Comparison of ENCODE assay signal across 25 cellular contexts in genomic region chr1:197683280-197683679, GRCh38.
"Had no signal": no experiment of that assay in that cellular context is flagged by ENCODE, and none has a peak within 500 bp of the region (broad histone marks: within the 10 kb centered on the region; RNA-seq: fewer than 3 reads in every experiment).

No MANE protein-coding gene starts in this region.

- DNase-seq: activated CD4-positive, alpha-beta T cell treated with anti-CD3 and anti-CD28 coated beads for 4 hours; activated CD8-positive, alpha-beta memory T cell treated with anti-CD3 and anti-CD28 coated beads, Interleukin-2, amount 50 U/mL, for 48 hours; activated CD8-positive, alpha-beta T cell treated with anti-CD3 and anti-CD28 coated beads, Interleukin-2, amount 10 ng/mL, durations not matched to agents 7 days and 5 days; activated effector memory CD4-positive, alpha-beta T cell treated with Interleukin-2 at 50 U/mL for 16 hours; activated naive CD4-positive, alpha-beta T cell; activated T-cell treated with anti-CD3 and anti-CD28 coated beads, Interleukin-2, amount 50 U/mL, for 1 hour; aorta; central memory CD4-positive, alpha-beta T cell; KG1; NCI-H1092; NCI-H1417 treated with DMSO at 0.1 percent for 48 hours; NCI-H1694; NCI-H2029; NCI-H2171; NCI-H2227 treated with DMSO at 0.1 percent for 48 hours; NCI-H446 treated with DMSO at 0.1 percent for 48 hours; NCI-H526; NK-92 treated with Interleukin-12 subunit alpha and Interleukin-12 subunit beta, amount 100 ng/mL, for 24 hours; OCI-M1; SHP77; T-helper 1 cell had no signal

- H3K36me3 ChIP-seq: breast epithelium, SJSA1 had no signal

- H3K9me3 ChIP-seq: SJSA1 had no signal

- H3K27me3 ChIP-seq: breast epithelium, SJSA1 had no signal

- H3K4me3 ChIP-seq: breast epithelium, coronary artery, SJSA1 had no signal

- H3K27ac ChIP-seq: breast epithelium, coronary artery, RWPE1, SJSA1 had no signal

- H3K4me1 ChIP-seq: breast epithelium, SJSA1 had no signal
